1 cellular context compared by ENCODE assay signal in genomic region chr1:163257763-163258162, GRCh38.
TF ChIP-seq lines count a peak whose summit lies in the region.

No MANE protein-coding gene starts in this region.

TF ChIP-seq in IMR-90, 13 proteins besides CTCF, POLR2A, EP300 and RAD21 (continued from another document):
- no peak for TF ChIP-seq NFE2L2 (IDR thresholded peaks at IDR 0.05; ENCODE audit: low read depth, low read length)
- TF ChIP-seq USF2 (IDR thresholded peaks at IDR 0.05; ENCODE audit: low read depth, low read length), result no peak
- TF ChIP-seq SMC3 (IDR thresholded peaks at IDR 0.05; ENCODE audit: low read depth, low read length), result no peak
